7 cellular contexts compared by ENCODE assay signal in the genomic region with DNA sequence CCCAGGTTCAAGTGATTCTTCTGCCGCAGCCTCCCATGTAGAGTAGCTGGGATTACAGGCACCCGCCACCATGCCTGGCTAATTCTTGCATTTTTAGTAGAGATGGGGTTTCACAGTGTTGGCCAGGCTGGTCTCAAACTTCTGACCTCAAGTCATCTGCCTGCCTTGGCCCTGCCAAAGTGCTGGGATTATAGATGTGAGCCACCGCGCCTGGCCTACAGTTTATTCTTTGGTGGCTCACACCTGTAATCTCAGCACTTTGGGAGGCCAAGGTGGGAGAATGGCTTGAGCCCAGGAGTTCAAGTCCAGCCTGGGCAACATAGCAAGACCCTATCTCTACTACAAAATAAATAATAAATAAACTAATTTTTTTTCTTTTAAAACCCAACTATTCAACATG. TPM values are rescaled to one million over a fixed set of nuclear protein-coding genes. Genes with fewer than 3 reads are reported as not detected.
DNase-seq lines count a peak whose midpoint lies in the region; ATAC-seq, FAIRE-seq and TF ChIP-seq lines count a peak whose summit lies in the region.
"Not testable (repeated sequence)": the region's sequence is repeated elsewhere in the genome, so short reads cannot be mapped to it uniquely, and the experiment has no call there.
"Had no signal": no experiment of that assay in that cellular context is flagged by ENCODE, and none has a peak within 500 bp of the region (broad histone marks: within the 10 kb centered on the region; RNA-seq: fewer than 3 reads in every experiment).

No MANE protein-coding gene starts in this region.

- not testable (repeated sequence) for DNase-seq in RWPE1 (ENCODE audit: low spot score); WTC11 (ENCODE audit: low spot score); K562 (ENCODE audit: extremely low read depth in 1 of 4, low spot score in 3 of 4); HepG2 (ENCODE audit: low spot score)
- DNase-seq in esophagus muscularis mucosa (ENCODE audit: extremely low spot score): peak; percentile 57

- CTCF ChIA-PET in HEK293 (lab: Yijun Ruan, JAX) (interaction anchor here (0.8 to 1.2 kb wide), 2 partner anchors 83 to 185 kb away, joined by 4 to 5 read pairs; no protein-coding TSS in a partner anchor), RWPE1 (lab: Yijun Ruan, JAX) (interaction anchor here (0.6 kb wide), 1 partner anchor 13 kb away, joined by 4 read pairs; no protein-coding TSS in a partner anchor)
- CTCF ChIA-PET in WTC11 (lab: Charles Lee); K562 (lab: Yijun Ruan, JAX; ENCODE audit: low intra/inter-chr PET ratio); HepG2 (lab: Yijun Ruan, JAX; ENCODE audit: low intra/inter-chr PET ratio, low total read pairs): not testable (repeated sequence)

- not testable (repeated sequence) for BruUV-seq in K562 (replicated peaks; lab: Mats Ljungman, UMichigan); HepG2 (replicated peaks; lab: Mats Ljungman, UMichigan)

- H3K9ac ChIP-seq in K562 (ENCODE audit: insufficient read depth in 1 of 2, low read depth in 2 of 2, low read length in 2 of 2); HepG2 (ENCODE audit: insufficient read depth, low read depth, low read length): not testable (repeated sequence)

- H3K4me2 ChIP-seq in K562 (ENCODE audit: insufficient read depth, low read length); HepG2 (ENCODE audit: low read depth, low read length): not testable (repeated sequence)

- not testable (repeated sequence) for H3K4me1 ChIP-seq in HEK293 (ENCODE audit: control insufficient read depth, insufficient read depth, low read length); K562 (replicated peaks in 1 of 2; ENCODE audit: control insufficient read depth in 2 of 2, insufficient read depth in 2 of 2, low read length in 2 of 2)
- H3K4me1 ChIP-seq in esophagus muscularis mucosa (peaks cover 0 to 12% (median 8%) of the 10 kb centered on the region in 4 donors), HepG2 (ENCODE audit: insufficient read depth, low read length) (peaks cover 31% of the 10 kb centered on the region)

- H3K4me1 Mint-ChIP-seq in WTC11: not testable (repeated sequence)

- not testable (repeated sequence) for TF ChIP-seq POLR2A in K562 (conservative IDR thresholded peaks at IDR 0.05); esophagus muscularis mucosa (IDR thresholded peaks at IDR 0.05; ENCODE audit: low read depth); HepG2 (IDR thresholded peaks at IDR 0.05; ENCODE audit: insufficient read depth in 1 of 2, low read depth in 2 of 2, low read length in 2 of 2)

- H3K36me3 ChIP-seq in HEK293 (ENCODE audit: control insufficient read depth in 2 of 2, insufficient read depth in 1 of 2, low read length in 2 of 2) (peaks cover 20 to 83% of the 10 kb centered on the region in 2 experiments), K562 (ENCODE audit: control insufficient read depth, insufficient read depth, low read length) (peaks cover 93% of the 10 kb centered on the region), esophagus muscularis mucosa (peaks cover 47 to 94% (median 84%) of the 10 kb centered on the region in 4 donors), HepG2 (replicated peaks in 1 of 2; ENCODE audit: control insufficient read depth in 1 of 2, insufficient read depth in 2 of 2, low read length in 2 of 2) (peaks cover 31 to 61% of the 10 kb centered on the region in 2 experiments)

- not testable (repeated sequence) for ATAC-seq in WTC11, K562, HepG2

- H3K79me2 ChIP-seq in K562 (ENCODE audit: control insufficient read depth, insufficient read depth, low read length): peaks cover 20% of the 10 kb centered on the region
- H3K79me2 ChIP-seq in HepG2 (ENCODE audit: insufficient read depth, low read length): not testable (repeated sequence)

- not testable (repeated sequence) for H2AFZ ChIP-seq in K562 (ENCODE audit: low read depth, low read length); HepG2 (ENCODE audit: low read length)

- peaks cover 64% of the 10 kb centered on the region for H3K36me3 Mint-ChIP-seq in WTC11

- intact Hi-C loops in K562 (cut with micrococcal nuclease); esophagus muscularis mucosa (cut with DNase I); HepG2 (cut with micrococcal nuclease; ENCODE audit: unreplicated experiment): not testable (repeated sequence)

- WGBS in K562 (ENCODE audit: insufficient coverage, low coverage, missing lambda C conversion rate): 97% methylated on average over 4 of the region's 4 CpGs
- 88% methylated on average over 4 of the region's 4 CpGs for WGBS in esophagus muscularis mucosa
- 100% methylated on average over 4 of the region's 4 CpGs for WGBS in HepG2 (ENCODE audit: low lambda C conversion rate)

- not testable (repeated sequence) for H3K4me3 Mint-ChIP-seq in WTC11

- not testable (repeated sequence) for H3K27me3 ChIP-seq in K562 (ENCODE audit: control insufficient read depth in 2 of 2, insufficient read depth in 2 of 2, low read length in 2 of 2); esophagus muscularis mucosa; HepG2 (ENCODE audit: control insufficient read depth in 1 of 2, insufficient read depth in 2 of 2, low read length in 2 of 2)

- H3K27me3 Mint-ChIP-seq in WTC11 (ENCODE audit: low read depth): not testable (repeated sequence)

- POLR2A ChIA-PET in HEK293 (lab: Yijun Ruan, JAX); RWPE1 (lab: Yijun Ruan, JAX; ENCODE audit: low non-redundant PET); WTC11 (lab: Charles Lee); HepG2 (lab: Yijun Ruan, JAX): not testable (repeated sequence)
- POLR2A ChIA-PET in K562 (lab: Yijun Ruan, JAX): interaction anchor here (0.7 to 1.3 kb wide), 3 partner anchors 8 to 11 kb away, joined by 3 to 4 read pairs (median 3); no protein-coding TSS in a partner anchor

- not testable (repeated sequence) for TF ChIP-seq EP300 in K562 (IDR thresholded peaks at IDR 0.05; ENCODE audit: low read length); esophagus muscularis mucosa (IDR thresholded peaks at IDR 0.05); HepG2 (IDR thresholded peaks at IDR 0.05; ENCODE audit: low read depth in 2 of 2, low read length in 2 of 2); HepG2 (CRISPR knock-in tag; IDR thresholded peaks at IDR 0.05; ENCODE audit: borderline replicate concordance)

- FAIRE-seq in K562 (lab: Jason Lieb, UNC); HepG2 (lab: Jason Lieb, UNC): not testable (repeated sequence)

- H3K9me1 ChIP-seq in K562 (ENCODE audit: control insufficient read depth, insufficient read depth, low read length): not testable (repeated sequence)

- in situ Hi-C loops in K562 (cut with MboI); HepG2 (cut with HindIII; ENCODE audit: extremely low pct_ligation_motif_present, low pct_unique_long_range_greater_than_20kb): not testable (repeated sequence)

- not testable (repeated sequence) for H4K20me1 ChIP-seq in K562 (replicated peaks; ENCODE audit: control insufficient read depth, insufficient read depth, low read length)
- H4K20me1 ChIP-seq in HepG2 (ENCODE audit: insufficient read depth, low read length): peaks cover 41% of the 10 kb centered on the region

- not testable (repeated sequence) for H3K9me3 Mint-ChIP-seq in WTC11

- H3K27ac Mint-ChIP-seq in WTC11: not testable (repeated sequence)

- not testable (repeated sequence) for TF ChIP-seq CTCF in HEK293 (tag by site-specific recombination; IDR thresholded peaks at IDR 0.05); RWPE1 (conservative IDR thresholded peaks at IDR 0.05; ENCODE audit: low read depth); WTC11 (IDR thresholded peaks at IDR 0.05); K562 (IDR thresholded peaks at IDR 0.05 in 2 of 3, conservative IDR thresholded peaks at IDR 0.05 in 1 of 3; ENCODE audit: insufficient read depth in 2 of 3, low read depth in 1 of 3, low read length in 3 of 3); esophagus muscularis mucosa (IDR thresholded peaks at IDR 0.05); HepG2 (CRISPR knock-in tag; IDR thresholded peaks at IDR 0.05)

- not testable (repeated sequence) for H3K4me3 ChIP-seq in HEK293 (ENCODE audit: low read depth, low read length); K562; esophagus muscularis mucosa; HepG2 (replicated peaks in 1 of 3; ENCODE audit: insufficient read depth in 1 of 3, low read depth in 2 of 3, low read length in 3 of 3)

- not testable (repeated sequence) for H3K27ac ChIP-seq in HEK293 (ENCODE audit: extremely low read depth, low read depth, low read length); K562 (ENCODE audit: extremely low read depth, low read depth, low read length); esophagus muscularis mucosa (replicated peaks in 1 of 4); HepG2 (ENCODE audit: extremely low read length, insufficient read depth, low read length)
- H3K27ac ChIP-seq in RWPE1: peak overlapping the region; percentile 60

- H3K9me3 ChIP-seq in HEK293 (ENCODE audit: control insufficient read depth, insufficient read depth, low read depth, low read length); K562 (replicated peaks; ENCODE audit: control insufficient read depth, insufficient read depth, low read depth, low read length); esophagus muscularis mucosa; HepG2 (ENCODE audit: low read length): not testable (repeated sequence)

- TF ChIP-seq RAD21 in K562 (CRISPR knock-in tag; conservative IDR thresholded peaks at IDR 0.05 in 1 of 2, IDR thresholded peaks at IDR 0.05 in 1 of 2); HepG2 (CRISPR knock-in tag; IDR thresholded peaks at IDR 0.05): not testable (repeated sequence)

RNA-seq across cellular contexts. Expression of a gene that starts 31.4 kb away (rescaled TPM):
- total RNA-seq in WTC11 (2021) (52.0 to 62.2 TPM (median 58.3 TPM) in 3 replicates), K562 (2014; rRNA removed) (154 and 188 TPM in 2 replicates), K562 (2014; rRNA removed; fragmentation: Illumina TruSeq; extraction: Trizol) (72.8 and 75.2 TPM in 2 replicates), K562 (2015; rRNA removed; fragmentation: Illumina TruSeq; extraction: Trizol) (82.0 and 82.5 TPM in 2 replicates), K562 (2021) (106 and 111 TPM in 2 replicates), esophagus muscularis mucosa (1 to 10 TPM; 1.4 to 6.6 (median 3.4) TPM), HepG2 (2016; rRNA removed; fragmentation: Illumina TruSeq; extraction: Trizol) (46.2 and 63.2 TPM in 2 replicates)
- total RNA-seq in K562 (2011; cell fraction: chromatin; rRNA removed; ENCODE audit: low replicate concordance): 42.4 and 88.4 TPM in 2 replicates
- total RNA-seq in K562 (2011; cell fraction: nucleolus; rRNA removed): 65.7 and 76.1 TPM in 2 replicates
- 69.6 and 78.4 TPM in 2 replicates for total RNA-seq in K562 (2011; cell fraction: nucleoplasm; rRNA removed)
- polyA plus RNA-seq in K562 (2011; rRNA removed) (44.3 and 52.6 TPM in 2 replicates), K562 (2014; fragmentation: Illumina TruSeq; extraction: Trizol) (39.1 and 41.6 TPM in 2 replicates), K562 (2014; fragmentation: Nextera tagmentation; extraction: Ambion mirVana) (10 to 100 TPM; 18.2 to 26.8 TPM), K562 (2014; rRNA removed) (60.9 and 66.7 TPM in 2 replicates), HepG2 (2011; rRNA removed) (8.8 and 10.0 TPM in 2 replicates)
- polyA plus RNA-seq in K562 (2011; cell fraction: cytosol; rRNA removed): 44.2 and 55.5 TPM in 2 replicates
- 63.2 and 80.4 TPM in 2 replicates for polyA plus RNA-seq in K562 (2011; cell fraction: nucleus; rRNA removed)
- 45.4 and 60.6 TPM in 2 replicates for polyA plus RNA-seq in K562 (2012)
- 102 and 155 TPM in 2 replicates for polyA minus RNA-seq in K562 (2011; rRNA and poly(A)+ RNA removed)
- polyA minus RNA-seq in K562 (2011; cell fraction: cytosol; rRNA and poly(A)+ RNA removed): 81.5 and 101 TPM in 2 replicates
- 28.3 and 31.5 TPM in 2 replicates for polyA minus RNA-seq in K562 (2011; cell fraction: nucleus; rRNA and poly(A)+ RNA removed)
- total RNA-seq in HepG2 (2016; cell fraction: cytosol; rRNA removed; fragmentation: Illumina TruSeq; extraction: Trizol; ENCODE audit: low read depth): 7.6 and 7.9 TPM in 2 replicates
- 47.6 and 55.0 TPM in 2 replicates for total RNA-seq in HepG2 (2016; cell fraction: insoluble cytoplasmic fraction; rRNA removed; fragmentation: Illumina TruSeq; extraction: Trizol)
- 21.9 and 24.3 TPM in 2 replicates for total RNA-seq in HepG2 (2016; cell fraction: membrane; rRNA removed; fragmentation: Illumina TruSeq; extraction: Trizol)
- total RNA-seq in HepG2 (2016; cell fraction: nucleus; rRNA removed; fragmentation: Illumina TruSeq; extraction: Trizol): 24.3 and 25.4 TPM in 2 replicates
- 6.3 and 10.5 TPM in 2 replicates for polyA plus RNA-seq in HepG2 (2011; cell fraction: cytosol; rRNA removed)
- 10.2 and 12.2 TPM in 2 replicates for polyA plus RNA-seq in HepG2 (2011; cell fraction: nucleus; rRNA removed)
- polyA plus RNA-seq in HepG2 (2012): 3.9 and 8.5 TPM in 2 replicates
- polyA plus RNA-seq in HepG2 (2016; cell fraction: cytosol; fragmentation: Illumina TruSeq; extraction: Trizol; ENCODE audit: low read depth): 3.0 and 3.9 TPM in 2 replicates
- polyA plus RNA-seq in HepG2 (2016; cell fraction: insoluble cytoplasmic fraction; fragmentation: Illumina TruSeq; extraction: Trizol; ENCODE audit: low read depth): 26.0 and 27.0 TPM in 2 replicates
- 7.2 and 8.5 TPM in 2 replicates for polyA plus RNA-seq in HepG2 (2016; cell fraction: membrane; fragmentation: Illumina TruSeq; extraction: Trizol; ENCODE audit: low read depth)
- 31.6 and 34.4 TPM in 2 replicates for polyA plus RNA-seq in HepG2 (2016; cell fraction: nucleus; fragmentation: Illumina TruSeq; extraction: Trizol; ENCODE audit: insufficient read depth, low read depth)
- polyA minus RNA-seq in HepG2 (2011; rRNA and poly(A)+ RNA removed; ENCODE audit: low replicate concordance): 27.2 and 131 TPM in 2 replicates
- 11.4 and 21.7 TPM in 2 replicates for polyA minus RNA-seq in HepG2 (2011; cell fraction: cytosol; rRNA and poly(A)+ RNA removed)
- polyA minus RNA-seq in HepG2 (2011; cell fraction: nucleus; rRNA and poly(A)+ RNA removed): 8.6 and 9.8 TPM in 2 replicates
- polyA plus RNA-seq: CD8-positive, alpha-beta memory T cell had no signal

RNA-seq across cellular contexts. Expression of a gene that starts 34.9 kb away (rescaled TPM):
- total RNA-seq in WTC11 (2021) (93.5 to 98.9 TPM (median 97.8 TPM) in 3 replicates), K562 (2014; rRNA removed) (84.9 and 95.7 TPM in 2 replicates), K562 (2014; rRNA removed; fragmentation: Illumina TruSeq; extraction: Trizol) (47.0 and 56.0 TPM in 2 replicates), K562 (2015; rRNA removed; fragmentation: Illumina TruSeq; extraction: Trizol) (76.0 and 82.3 TPM in 2 replicates), K562 (2021) (114 and 121 TPM in 2 replicates), esophagus muscularis mucosa (100 to 1,000 TPM in 1 of 4 donors, 10 to 100 TPM in 3; 14.2 to 258 (median 47.5) TPM), HepG2 (2016; rRNA removed; fragmentation: Illumina TruSeq; extraction: Trizol) (24.0 and 51.6 TPM in 2 replicates)
- total RNA-seq in K562 (2011; cell fraction: chromatin; rRNA removed; ENCODE audit: low replicate concordance): 854 and 2,497 TPM in 2 replicates
- total RNA-seq in K562 (2011; cell fraction: nucleolus; rRNA removed): 1,644 and 1,749 TPM in 2 replicates
- 955 and 1,119 TPM in 2 replicates for total RNA-seq in K562 (2011; cell fraction: nucleoplasm; rRNA removed)
- polyA plus RNA-seq in K562 (2011; rRNA removed) (75.7 and 124 TPM in 2 replicates), K562 (2014; fragmentation: Illumina TruSeq; extraction: Trizol) (56.3 and 63.5 TPM in 2 replicates), K562 (2014; fragmentation: Nextera tagmentation; extraction: Ambion mirVana) (10 to 100 TPM; 19.9 to 28.4 TPM), K562 (2014; rRNA removed) (44.5 and 59.5 TPM in 2 replicates), HepG2 (2011; rRNA removed) (92.5 and 135 TPM in 2 replicates)
- 68.3 and 70.8 TPM in 2 replicates for polyA plus RNA-seq in K562 (2011; cell fraction: cytosol; rRNA removed)
- 163 and 213 TPM in 2 replicates for polyA plus RNA-seq in K562 (2011; cell fraction: nucleus; rRNA removed)
- polyA plus RNA-seq in K562 (2012): 63.2 and 82.8 TPM in 2 replicates
- 187 and 204 TPM in 2 replicates for polyA minus RNA-seq in K562 (2011; rRNA and poly(A)+ RNA removed)
- 172 and 211 TPM in 2 replicates for polyA minus RNA-seq in K562 (2011; cell fraction: cytosol; rRNA and poly(A)+ RNA removed)
- 282 and 354 TPM in 2 replicates for polyA minus RNA-seq in K562 (2011; cell fraction: nucleus; rRNA and poly(A)+ RNA removed)
- 18.8 and 19.8 TPM in 2 replicates for total RNA-seq in HepG2 (2016; cell fraction: cytosol; rRNA removed; fragmentation: Illumina TruSeq; extraction: Trizol; ENCODE audit: low read depth)
- total RNA-seq in HepG2 (2016; cell fraction: insoluble cytoplasmic fraction; rRNA removed; fragmentation: Illumina TruSeq; extraction: Trizol): 20.6 and 54.1 TPM in 2 replicates
- total RNA-seq in HepG2 (2016; cell fraction: membrane; rRNA removed; fragmentation: Illumina TruSeq; extraction: Trizol): 25.2 and 30.7 TPM in 2 replicates
- total RNA-seq in HepG2 (2016; cell fraction: nucleus; rRNA removed; fragmentation: Illumina TruSeq; extraction: Trizol): 55.9 and 71.2 TPM in 2 replicates
- 45.7 and 58.8 TPM in 2 replicates for polyA plus RNA-seq in HepG2 (2011; cell fraction: cytosol; rRNA removed)
- polyA plus RNA-seq in HepG2 (2011; cell fraction: nucleus; rRNA removed): 95.8 and 112 TPM in 2 replicates
- polyA plus RNA-seq in HepG2 (2012): 45.0 and 107 TPM in 2 replicates
- polyA plus RNA-seq in HepG2 (2016; cell fraction: cytosol; fragmentation: Illumina TruSeq; extraction: Trizol; ENCODE audit: low read depth): 3.2 and 4.4 TPM in 2 replicates
- 11.3 and 19.1 TPM in 2 replicates for polyA plus RNA-seq in HepG2 (2016; cell fraction: insoluble cytoplasmic fraction; fragmentation: Illumina TruSeq; extraction: Trizol; ENCODE audit: low read depth)
- 6.6 and 7.9 TPM in 2 replicates for polyA plus RNA-seq in HepG2 (2016; cell fraction: membrane; fragmentation: Illumina TruSeq; extraction: Trizol; ENCODE audit: low read depth)
- 79.1 and 81.9 TPM in 2 replicates for polyA plus RNA-seq in HepG2 (2016; cell fraction: nucleus; fragmentation: Illumina TruSeq; extraction: Trizol; ENCODE audit: insufficient read depth, low read depth)
- polyA minus RNA-seq in HepG2 (2011; rRNA and poly(A)+ RNA removed; ENCODE audit: low replicate concordance): 183 and 246 TPM in 2 replicates
- 98.4 and 116 TPM in 2 replicates for polyA minus RNA-seq in HepG2 (2011; cell fraction: cytosol; rRNA and poly(A)+ RNA removed)
- polyA minus RNA-seq in HepG2 (2011; cell fraction: nucleus; rRNA and poly(A)+ RNA removed): 110 and 155 TPM in 2 replicates
